3 cellular contexts compared by ENCODE assay signal in the genomic region with DNA sequence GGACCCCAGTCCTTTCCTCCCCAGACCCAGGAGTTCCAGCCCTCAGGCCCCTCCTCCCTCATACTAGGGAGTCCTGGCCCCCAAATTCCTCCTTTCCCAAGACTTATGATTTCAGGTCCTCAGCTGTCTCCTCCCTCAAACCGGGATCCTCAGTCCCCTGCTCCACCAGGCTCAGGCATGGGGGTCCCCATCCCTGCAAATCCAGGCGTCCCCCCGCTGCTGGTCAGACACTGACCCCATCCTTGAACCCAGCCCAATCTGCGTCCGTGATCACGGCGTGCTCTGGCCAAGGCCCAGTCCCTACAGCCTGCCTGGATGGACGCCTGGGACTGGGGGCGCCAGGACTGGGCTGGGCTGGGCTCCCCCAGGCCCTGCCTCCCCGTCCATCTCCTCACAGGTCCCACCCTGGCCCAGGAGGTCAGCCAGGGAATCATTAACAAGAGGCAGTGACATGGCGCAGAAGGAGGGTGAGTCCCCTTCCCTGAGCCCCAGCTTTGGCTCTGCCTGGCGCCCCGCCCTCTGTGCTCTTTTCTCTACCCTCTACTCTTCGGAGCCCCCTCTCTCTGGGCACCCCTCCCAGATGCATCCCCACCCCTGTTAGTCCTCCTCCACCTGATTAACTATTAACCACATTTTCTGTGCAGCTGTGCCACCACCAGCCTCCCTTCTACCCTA.
TF ChIP-seq lines count a peak whose summit lies in the region.

No MANE protein-coding gene starts in this region.

TF ChIP-seq in GM23338, 12 proteins besides CTCF, POLR2A, EP300 and RAD21 (continues in another document):
- TF ChIP-seq, protein P1, sequence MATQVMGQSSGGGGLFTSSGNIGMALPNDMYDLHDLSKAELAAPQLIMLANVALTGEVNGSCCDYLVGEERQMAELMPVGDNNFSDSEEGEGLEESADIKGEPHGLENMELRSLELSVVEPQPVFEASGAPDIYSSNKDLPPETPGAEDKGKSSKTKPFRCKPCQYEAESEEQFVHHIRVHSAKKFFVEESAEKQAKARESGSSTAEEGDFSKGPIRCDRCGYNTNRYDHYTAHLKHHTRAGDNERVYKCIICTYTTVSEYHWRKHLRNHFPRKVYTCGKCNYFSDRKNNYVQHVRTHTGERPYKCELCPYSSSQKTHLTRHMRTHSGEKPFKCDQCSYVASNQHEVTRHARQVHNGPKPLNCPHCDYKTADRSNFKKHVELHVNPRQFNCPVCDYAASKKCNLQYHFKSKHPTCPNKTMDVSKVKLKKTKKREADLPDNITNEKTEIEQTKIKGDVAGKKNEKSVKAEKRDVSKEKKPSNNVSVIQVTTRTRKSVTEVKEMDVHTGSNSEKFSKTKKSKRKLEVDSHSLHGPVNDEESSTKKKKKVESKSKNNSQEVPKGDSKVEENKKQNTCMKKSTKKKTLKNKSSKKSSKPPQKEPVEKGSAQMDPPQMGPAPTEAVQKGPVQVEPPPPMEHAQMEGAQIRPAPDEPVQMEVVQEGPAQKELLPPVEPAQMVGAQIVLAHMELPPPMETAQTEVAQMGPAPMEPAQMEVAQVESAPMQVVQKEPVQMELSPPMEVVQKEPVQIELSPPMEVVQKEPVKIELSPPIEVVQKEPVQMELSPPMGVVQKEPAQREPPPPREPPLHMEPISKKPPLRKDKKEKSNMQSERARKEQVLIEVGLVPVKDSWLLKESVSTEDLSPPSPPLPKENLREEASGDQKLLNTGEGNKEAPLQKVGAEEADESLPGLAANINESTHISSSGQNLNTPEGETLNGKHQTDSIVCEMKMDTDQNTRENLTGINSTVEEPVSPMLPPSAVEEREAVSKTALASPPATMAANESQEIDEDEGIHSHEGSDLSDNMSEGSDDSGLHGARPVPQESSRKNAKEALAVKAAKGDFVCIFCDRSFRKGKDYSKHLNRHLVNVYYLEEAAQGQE (IDR thresholded peaks at IDR 0.05; ENCODE audit: unreplicated experiment): no peak
- TF ChIP-seq JUNB (IDR thresholded peaks at IDR 0.05; ENCODE audit: unreplicated experiment): no peak
- TF ChIP-seq ZNF331 (CRISPR knock-in tag; IDR thresholded peaks at IDR 0.05; ENCODE audit: low read depth): no peak
- TF ChIP-seq, protein P2, sequence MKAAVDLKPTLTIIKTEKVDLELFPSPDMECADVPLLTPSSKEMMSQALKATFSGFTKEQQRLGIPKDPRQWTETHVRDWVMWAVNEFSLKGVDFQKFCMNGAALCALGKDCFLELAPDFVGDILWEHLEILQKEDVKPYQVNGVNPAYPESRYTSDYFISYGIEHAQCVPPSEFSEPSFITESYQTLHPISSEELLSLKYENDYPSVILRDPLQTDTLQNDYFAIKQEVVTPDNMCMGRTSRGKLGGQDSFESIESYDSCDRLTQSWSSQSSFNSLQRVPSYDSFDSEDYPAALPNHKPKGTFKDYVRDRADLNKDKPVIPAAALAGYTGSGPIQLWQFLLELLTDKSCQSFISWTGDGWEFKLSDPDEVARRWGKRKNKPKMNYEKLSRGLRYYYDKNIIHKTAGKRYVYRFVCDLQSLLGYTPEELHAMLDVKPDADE (IDR thresholded peaks at IDR 0.05): no peak
- no peak for TF ChIP-seq NANOG (IDR thresholded peaks at IDR 0.05; ENCODE audit: borderline replicate concordance)
- TF ChIP-seq EZH2 (IDR thresholded peaks at IDR 0.05; ENCODE audit: low read depth, unreplicated experiment): no peak
- TF ChIP-seq POLR2AphosphoS5 (IDR thresholded peaks at IDR 0.05; ENCODE audit: low read depth): no peak
- no peak for TF ChIP-seq STAT1 (IDR thresholded peaks at IDR 0.05; ENCODE audit: unreplicated experiment)
- TF ChIP-seq ZNF114 (CRISPR knock-in tag; IDR thresholded peaks at IDR 0.05): no peak

TF ChIP-seq in K562, 482 proteins besides CTCF, POLR2A, EP300 and RAD21:
- no peak for TF ChIP-seq PCBP1 (IDR thresholded peaks at IDR 0.05; ENCODE audit: low read depth, low read length, poor library complexity, severe bottlenecking)
- TF ChIP-seq ZNF584 (CRISPR knock-in tag; IDR thresholded peaks at IDR 0.05; ENCODE audit: low read depth): no peak
- TF ChIP-seq TBL1XR1 (IDR thresholded peaks at IDR 0.05; ENCODE audit: low read length in 2 of 2): no peak
- no peak for TF ChIP-seq JUNB (CRISPR knock-in tag; conservative IDR thresholded peaks at IDR 0.05)
- no peak for TF ChIP-seq KLF10 (CRISPR knock-in tag; IDR thresholded peaks at IDR 0.05)
- TF ChIP-seq, protein P3, sequence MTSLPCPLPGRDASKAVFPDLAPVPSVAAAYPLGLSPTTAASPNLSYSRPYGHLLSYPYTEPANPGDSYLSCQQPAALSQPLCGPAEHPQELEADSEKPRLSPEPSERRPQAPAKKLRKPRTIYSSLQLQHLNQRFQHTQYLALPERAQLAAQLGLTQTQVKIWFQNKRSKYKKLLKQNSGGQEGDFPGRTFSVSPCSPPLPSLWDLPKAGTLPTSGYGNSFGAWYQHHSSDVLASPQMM (CRISPR knock-in tag; IDR thresholded peaks at IDR 0.05): no peak
- TF ChIP-seq ZNF217 (CRISPR knock-in tag; IDR thresholded peaks at IDR 0.05): no peak
- TF ChIP-seq, protein P4, sequence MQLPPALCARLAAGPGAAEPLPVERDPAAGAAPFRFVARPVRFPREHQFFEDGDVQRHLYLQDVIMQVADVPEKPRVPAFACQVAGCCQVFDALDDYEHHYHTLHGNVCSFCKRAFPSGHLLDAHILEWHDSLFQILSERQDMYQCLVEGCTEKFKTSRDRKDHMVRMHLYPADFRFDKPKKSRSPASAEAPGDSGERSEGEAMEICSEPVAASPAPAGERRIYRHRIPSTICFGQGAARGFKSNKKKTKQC (CRISPR knock-in tag; IDR thresholded peaks at IDR 0.05): no peak
- TF ChIP-seq EP400 (IDR thresholded peaks at IDR 0.05): no peak

TF ChIP-seq in liver, 16 proteins besides CTCF, POLR2A, EP300 and RAD21:
- no peak for TF ChIP-seq JUND (IDR thresholded peaks at IDR 0.05)
- TF ChIP-seq, protein P1 (IDR thresholded peaks at IDR 0.05): peak; percentile 61
- TF ChIP-seq, protein P5, sequence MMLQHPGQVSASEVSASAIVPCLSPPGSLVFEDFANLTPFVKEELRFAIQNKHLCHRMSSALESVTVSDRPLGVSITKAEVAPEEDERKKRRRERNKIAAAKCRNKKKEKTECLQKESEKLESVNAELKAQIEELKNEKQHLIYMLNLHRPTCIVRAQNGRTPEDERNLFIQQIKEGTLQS (IDR thresholded peaks at IDR 0.05): no peak
- peak; percentile 24 for TF ChIP-seq HNF4G (IDR thresholded peaks at IDR 0.05)
- no peak for TF ChIP-seq FOXA2 (IDR thresholded peaks at IDR 0.05)
- TF ChIP-seq SP1 (IDR thresholded peaks at IDR 0.05): peak; percentile 81
- TF ChIP-seq HNF4A (conservative IDR thresholded peaks at IDR 0.05): peak; percentile 32 to 75
- TF ChIP-seq NR2F2 (IDR thresholded peaks at IDR 0.05): no peak
- peak; percentile 86 to 92 for TF ChIP-seq RXRA (IDR thresholded peaks at IDR 0.05)
- TF ChIP-seq GABPA (IDR thresholded peaks at IDR 0.05 in 1 of 2, conservative IDR thresholded peaks at IDR 0.05 in 1 of 2): peak in 1 of 2 donors; percentile 46
- TF ChIP-seq, protein P6, sequence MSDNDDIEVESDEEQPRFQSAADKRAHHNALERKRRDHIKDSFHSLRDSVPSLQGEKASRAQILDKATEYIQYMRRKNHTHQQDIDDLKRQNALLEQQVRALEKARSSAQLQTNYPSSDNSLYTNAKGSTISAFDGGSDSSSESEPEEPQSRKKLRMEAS (IDR thresholded peaks at IDR 0.05): peak; percentile 38
- TF ChIP-seq FOXA1 (IDR thresholded peaks at IDR 0.05): peak; percentile 29
- TF ChIP-seq TAF1 (conservative IDR thresholded peaks at IDR 0.05): peak; percentile 52
- peak in 1 of 2 donors; percentile 52 for TF ChIP-seq EGR1 (IDR thresholded peaks at IDR 0.05; ENCODE audit: low read depth in 2 of 2)
- peak; percentile 82 for TF ChIP-seq YY1 (IDR thresholded peaks at IDR 0.05)
- TF ChIP-seq, protein P7, sequence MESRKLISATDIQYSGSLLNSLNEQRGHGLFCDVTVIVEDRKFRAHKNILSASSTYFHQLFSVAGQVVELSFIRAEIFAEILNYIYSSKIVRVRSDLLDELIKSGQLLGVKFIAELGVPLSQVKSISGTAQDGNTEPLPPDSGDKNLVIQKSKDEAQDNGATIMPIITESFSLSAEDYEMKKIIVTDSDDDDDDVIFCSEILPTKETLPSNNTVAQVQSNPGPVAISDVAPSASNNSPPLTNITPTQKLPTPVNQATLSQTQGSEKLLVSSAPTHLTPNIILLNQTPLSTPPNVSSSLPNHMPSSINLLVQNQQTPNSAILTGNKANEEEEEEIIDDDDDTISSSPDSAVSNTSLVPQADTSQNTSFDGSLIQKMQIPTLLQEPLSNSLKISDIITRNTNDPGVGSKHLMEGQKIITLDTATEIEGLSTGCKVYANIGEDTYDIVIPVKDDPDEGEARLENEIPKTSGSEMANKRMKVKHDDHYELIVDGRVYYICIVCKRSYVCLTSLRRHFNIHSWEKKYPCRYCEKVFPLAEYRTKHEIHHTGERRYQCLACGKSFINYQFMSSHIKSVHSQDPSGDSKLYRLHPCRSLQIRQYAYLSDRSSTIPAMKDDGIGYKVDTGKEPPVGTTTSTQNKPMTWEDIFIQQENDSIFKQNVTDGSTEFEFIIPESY (IDR thresholded peaks at IDR 0.05): peak; percentile 84
